Comparison of ENCODE assay signal across 20 cellular contexts in the genomic region with DNA sequence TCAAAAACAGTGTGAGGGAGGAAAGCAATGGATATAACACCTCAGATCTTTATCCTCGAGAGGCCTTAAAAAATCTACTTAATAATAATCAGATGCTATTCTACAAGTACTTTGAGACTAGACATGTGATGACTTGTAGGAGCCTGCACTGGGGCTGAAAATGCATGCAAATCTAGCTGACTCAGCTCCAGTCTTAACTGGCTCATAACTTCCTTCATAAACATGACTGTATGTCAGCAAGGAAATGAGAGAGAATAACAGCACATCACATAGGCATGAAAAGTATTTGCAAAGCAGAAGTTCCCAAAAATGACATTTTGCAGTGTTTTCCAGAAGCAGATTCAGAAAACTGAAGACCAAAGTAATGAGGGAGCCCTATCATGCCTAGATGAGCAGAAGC. TPM values are rescaled to one million over a fixed set of nuclear protein-coding genes. Genes with fewer than 3 reads are reported as not detected.
DNase-seq lines count a peak whose midpoint lies in the region; ATAC-seq, FAIRE-seq and TF ChIP-seq lines count a peak whose summit lies in the region.
"Had no signal": no experiment of that assay in that cellular context is flagged by ENCODE, and none has a peak within 500 bp of the region (broad histone marks: within the 10 kb centered on the region; RNA-seq: fewer than 3 reads in every experiment).

No MANE protein-coding gene starts in this region.

- no peak overlapping the region for H2AFZ ChIP-seq in astrocyte (ENCODE audit: low read depth, low read length)

- no peak for ATAC-seq in heart right ventricle
- ATAC-seq: A549, gastroesophageal sphincter, left cardiac atrium had no signal

- H3K9me3 Mint-ChIP-seq in HFFc6 (no peaks in the 10 kb centered on the region; the same call in 1 of the 2 replicates), astrocyte (ENCODE audit: unreplicated experiment) (peaks cover 12% of the 10 kb centered on the region)

- H3K27ac Mint-ChIP-seq in HFFc6 (peak overlapping the region; percentile 83), astrocyte (ENCODE audit: unreplicated experiment) (no peak overlapping the region)
- H3K27ac Mint-ChIP-seq: activated naive CD8-positive, alpha-beta T cell; IgD-negative memory B cell; nephron had no signal

- H3K4me1 Mint-ChIP-seq in HFFc6 (ENCODE audit: low read depth): peaks cover 71% of the 10 kb centered on the region
- no peaks in the 10 kb centered on the region for H3K4me1 Mint-ChIP-seq in astrocyte (ENCODE audit: low read depth, unreplicated experiment)
- H3K4me1 Mint-ChIP-seq: nephron had no signal

- TF ChIP-seq CTCF in HFFc6 (IDR thresholded peaks at IDR 0.05): no peak
- no peak for TF ChIP-seq CTCF in astrocyte (IDR thresholded peaks at IDR 0.05; ENCODE audit: insufficient read depth, low read depth, low read length)
- TF ChIP-seq CTCF in heart right ventricle (IDR thresholded peaks at IDR 0.05): no peak

- H3K36me3 ChIP-seq in astrocyte (ENCODE audit: insufficient read depth, low read length) (no peaks in the 10 kb centered on the region), heart right ventricle (no peaks in the 10 kb centered on the region)
- H3K36me3 ChIP-seq: gastroesophageal sphincter, tibial artery had no signal

- H3K79me2 ChIP-seq in astrocyte (ENCODE audit: insufficient read depth, low read length): no peaks in the 10 kb centered on the region

- H4K20me1 ChIP-seq in astrocyte (ENCODE audit: insufficient read depth, low read length): no peaks in the 10 kb centered on the region

- H3K9ac ChIP-seq in astrocyte (ENCODE audit: low read length): no peak overlapping the region

- H3K4me1 ChIP-seq in astrocyte (ENCODE audit: insufficient read depth, low read length) (peaks cover 4% of the 10 kb centered on the region), heart right ventricle (no peaks in the 10 kb centered on the region)
- H3K4me1 ChIP-seq: gastroesophageal sphincter, tibial artery had no signal

- H3K27me3 ChIP-seq in astrocyte (ENCODE audit: insufficient read depth, low read length) (no peaks in the 10 kb centered on the region), heart right ventricle (no peaks in the 10 kb centered on the region)
- H3K27me3 ChIP-seq: tibial artery had no signal

- H3K4me3 ChIP-seq in astrocyte (ENCODE audit: insufficient read depth, low read depth, low read length): no peak overlapping the region
- no peak overlapping the region for H3K4me3 ChIP-seq in heart right ventricle
- H3K4me3 ChIP-seq: A549, gastroesophageal sphincter, skin epidermis, tibial artery had no signal

- H3K27ac ChIP-seq in astrocyte (ENCODE audit: low read depth, low read length) (no peak overlapping the region), heart right ventricle (no peak overlapping the region)
- H3K27ac ChIP-seq: A549, gastroesophageal sphincter, tibial artery had no signal

- peak; percentile 41 for FAIRE-seq in astrocyte (lab: Jason Lieb, UNC)
- FAIRE-seq: A549, colon had no signal

- peak overlapping the region; percentile 56 for H3K4me2 ChIP-seq in astrocyte (ENCODE audit: low read length)
- H3K4me2 ChIP-seq: A549 had no signal

- intact Hi-C loops in heart right ventricle (cut with DNase I): no loop called here

- H3K36me3 Mint-ChIP-seq in HFFc6 (ENCODE audit: low read depth): peaks cover 45% of the 10 kb centered on the region
- H3K36me3 Mint-ChIP-seq in astrocyte (ENCODE audit: low read depth, unreplicated experiment): no peaks in the 10 kb centered on the region
- H3K36me3 Mint-ChIP-seq: activated naive CD8-positive, alpha-beta T cell; IgD-negative memory B cell had no signal

- H3K9me3 ChIP-seq in astrocyte (ENCODE audit: insufficient read depth, low read depth, low read length) (no peaks in the 10 kb centered on the region), heart right ventricle (no peaks in the 10 kb centered on the region)
- H3K9me3 ChIP-seq: A549, gastroesophageal sphincter, tibial artery had no signal

- 64 to 67% methylated on average over 1 of the region's 1 CpG for WGBS in heart right ventricle, 2 donors

- peaks cover 5% of the 10 kb centered on the region; the same call in 1 of the 2 replicates for H3K27me3 Mint-ChIP-seq in HFFc6 (ENCODE audit: insufficient read depth)
- no peaks in the 10 kb centered on the region for H3K27me3 Mint-ChIP-seq in astrocyte (ENCODE audit: low read depth, unreplicated experiment)

- DNase-seq in A172 (ENCODE audit: low spot score) (peak; percentile 86), HFFc6 (peak; percentile 87), astrocyte (ENCODE audit: low read depth) (peak; percentile 71), glomerular visceral epithelial cell (ENCODE audit: extremely low spot score) (peak; percentile 61), heart right ventricle (no peak), NCI-H187 (lab: John Stamatoyannopoulos, UW) (no peak), G401 (ENCODE audit: low spot score) (no peak)
- DNase-seq in effector CD8-positive, alpha-beta T cell (lab: John Stamatoyannopoulos, UW): no peak
- DNase-seq: DMS79, left cardiac atrium, NCI-H82, SIG-M5, tibial artery had no signal

- H3K4me3 Mint-ChIP-seq in HFFc6 (no peak overlapping the region), astrocyte (ENCODE audit: unreplicated experiment) (no peak overlapping the region)
- H3K4me3 Mint-ChIP-seq: activated naive CD8-positive, alpha-beta T cell; IgD-negative memory B cell; nephron had no signal

- in situ Hi-C loops in G401 (cut with HindIII; ENCODE audit: low sequenced_read_pairs): no loop called here

RNA-seq across cellular contexts. Expression of a gene that starts 38.1 kb away (rescaled TPM):
- total RNA-seq in A172 (2014; rRNA removed; shearing (Covaris generic)): 3.2 and 7.1 TPM in 2 replicates
- 10 to 100 TPM; 23.3 to 58.7 (median 55.4) TPM for total RNA-seq in HFFc6 (2021; fragmentation: NEBNext Ultra II Directional; extraction: Animal tissue kit (Norgen Biotek cat#: 25700))
- 0.65 and 0.86 TPM in 2 replicates for total RNA-seq in astrocyte
- not detected for total RNA-seq in heart right ventricle
- polyA plus RNA-seq in heart right ventricle: not detected
- 64.3 and 73.3 TPM in 2 replicates for total RNA-seq in G401 (2014; rRNA removed; shearing (Covaris generic))
- total RNA-seq: gastroesophageal sphincter, left cardiac atrium had no signal
- polyA plus RNA-seq: IgD-negative memory B cell had no signal

RNA-seq across cellular contexts. Expression of a gene that starts 57.2 kb away (rescaled TPM):
- 75.6 and 84.3 TPM in 2 replicates for total RNA-seq in A172 (2014; rRNA removed; shearing (Covaris generic))
- under 1 TPM in 5 of 6 experiments, not detected in 1; 0.43 to 0.70 (median 0.53) TPM for total RNA-seq in HFFc6 (2021; fragmentation: NEBNext Ultra II Directional; extraction: Animal tissue kit (Norgen Biotek cat#: 25700))
- 0.84 and 1.4 TPM in 2 replicates for total RNA-seq in astrocyte
- total RNA-seq in heart right ventricle: not detected
- not detected for polyA plus RNA-seq in heart right ventricle
- total RNA-seq in G401 (2014; rRNA removed; shearing (Covaris generic)): 142 and 168 TPM in 2 replicates
- total RNA-seq: left cardiac atrium had no signal
- polyA plus RNA-seq: IgD-negative memory B cell had no signal

Comparison
In these comparisons a context has a peak if more than half of its experiments do, and no peak if none do; other contexts are left out.
1. DNase-seq: peak in A172 (single experiment), HFFc6 (single experiment), astrocyte (single experiment) and glomerular visceral epithelial cell (single experiment); none in heart right ventricle (0 of 2), NCI-H187 (0 of 2), effector CD8-positive, alpha-beta T cell (single experiment) and G401 (single experiment).
2. RNA of a gene that starts 57.2 kb away (total RNA-seq): 142 to 168 TPM in G401 and 75.6 to 84.3 TPM in A172; 0.84 to 1.4 TPM in astrocyte, 0.43 to 0.70 TPM in HFFc6 and not detected in heart right ventricle; every median in the first group is over 10 times any median in the second.